In genomic region chr9:87713990-87714335, GRCh38 we compare ENCODE assay signal across 1 cellular context.
TF ChIP-seq lines count a peak whose summit lies in the region.

No MANE protein-coding gene starts in this region.

TF ChIP-seq in HCT116, 20 proteins besides CTCF, POLR2A, EP300 and RAD21 (continued from another document):
- TF ChIP-seq REST (IDR thresholded peaks at IDR 0.05; ENCODE audit: low read depth) (no peak), EZH2phosphoT487 (IDR thresholded peaks at IDR 0.05; ENCODE audit: borderline replicate concordance) (no peak), EGR1 (IDR thresholded peaks at IDR 0.05; ENCODE audit: low read depth) (no peak), CBX3 (IDR thresholded peaks at IDR 0.05; ENCODE audit: low read depth) (no peak), EZH2 (IDR thresholded peaks at IDR 0.05) (no peak), ZBTB33 (IDR thresholded peaks at IDR 0.05; ENCODE audit: extremely low read depth, insufficient replicate concordance, low read length) (no peak), ELF1 (IDR thresholded peaks at IDR 0.05; ENCODE audit: borderline replicate concordance, low read depth) (no peak), ATF3 (IDR thresholded peaks at IDR 0.05) (no peak), SP1 (IDR thresholded peaks at IDR 0.05; ENCODE audit: low read depth) (no peak), TCF7L2 (IDR thresholded peaks at IDR 0.05; ENCODE audit: borderline replicate concordance, extremely low read depth, insufficient read depth, insufficient read length) (no peak)
TF ChIP-seq in HCT116: peak in this region for 0.
